ENCODE assay signal across 14 cellular contexts in the genomic region with DNA sequence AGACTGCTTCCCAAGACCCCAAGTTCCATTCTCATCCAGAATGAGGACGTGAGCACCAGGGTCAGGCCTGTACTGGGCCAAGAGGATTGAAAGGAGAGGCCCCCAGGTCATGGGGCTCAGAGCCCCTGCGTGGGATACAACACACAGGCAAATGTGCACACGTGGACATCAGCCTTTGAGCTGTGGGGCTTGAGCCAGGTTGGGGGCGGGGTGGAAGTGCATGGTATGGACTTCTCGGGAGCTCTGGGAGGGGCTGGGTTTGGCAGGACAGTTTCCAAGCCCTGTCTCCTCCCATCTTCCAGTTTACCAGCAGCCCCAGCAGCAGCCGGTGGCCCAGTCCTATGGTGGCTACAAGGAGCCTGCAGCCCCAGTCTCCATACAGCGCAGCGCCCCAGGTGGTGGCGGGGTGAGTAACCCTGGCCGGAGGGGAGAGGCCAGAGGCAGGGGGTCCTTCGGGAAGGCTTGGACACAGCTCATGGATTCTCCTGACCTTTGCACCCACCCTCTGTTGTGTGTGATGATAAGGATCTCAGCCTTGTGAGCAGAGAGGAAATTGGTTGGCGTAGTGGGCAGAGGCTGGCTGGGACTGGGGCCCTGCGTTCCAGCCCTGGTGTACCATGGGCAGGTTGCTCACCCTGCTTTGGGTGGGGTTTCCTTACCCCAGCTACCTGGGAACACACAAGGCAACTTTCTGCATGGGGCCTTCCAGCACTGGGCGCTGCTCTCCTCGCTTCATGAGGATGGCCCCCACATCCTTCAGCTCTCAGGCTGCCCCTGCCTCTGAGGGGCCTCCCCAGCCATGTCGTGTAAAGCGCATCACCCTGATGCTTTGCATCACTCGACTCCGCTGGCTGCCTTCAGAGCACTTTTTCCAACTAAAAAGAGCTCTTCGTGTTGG. TPM values are rescaled to one million over a fixed set of nuclear protein-coding genes. Genes with fewer than 3 reads are reported as not detected.
DNase-seq lines count a peak whose midpoint lies in the region; ATAC-seq and TF ChIP-seq lines count a peak whose summit lies in the region.
"Had no signal": no experiment of that assay in that cellular context is flagged by ENCODE, and none has a peak within 500 bp of the region (broad histone marks: within the 10 kb centered on the region; RNA-seq: fewer than 3 reads in every experiment).

No MANE protein-coding gene starts in this region.

- TF ChIP-seq CTCF in WTC11 (IDR thresholded peaks at IDR 0.05), result no peak
- TF ChIP-seq CTCF in spleen (IDR thresholded peaks at IDR 0.05 in 8 of 11, conservative IDR thresholded peaks at IDR 0.05 in 3 of 11), result no peak
- TF ChIP-seq CTCF in endothelial cell (IDR thresholded peaks at IDR 0.05; ENCODE audit: unreplicated experiment), result no peak

- H3K4me3 ChIP-seq in spleen, result no peak overlapping the region
- H3K4me3 ChIP-seq: breast epithelium had no signal

- H3K36me3 Mint-ChIP-seq in activated CD4-positive, alpha-beta T cell treated with anti-CD3 and anti-CD28 coated beads, Interleukin-2, amount 10 ng/mL, durations not matched to agents 24 days and 14 days (ENCODE audit: low read depth), result peaks cover 40% of the 10 kb centered on the region
- peaks cover 25% of the 10 kb centered on the region for H3K36me3 Mint-ChIP-seq in WTC11
- peaks cover 12 to 32% (median 14%) of the 10 kb centered on the region in 3 donors for H3K36me3 Mint-ChIP-seq in immature natural killer cell
- peaks cover 39% of the 10 kb centered on the region for H3K36me3 Mint-ChIP-seq in endothelial cell (ENCODE audit: low read depth, unreplicated experiment)

- no peaks in the 10 kb centered on the region for H3K9me3 ChIP-seq in spleen
- H3K9me3 ChIP-seq: breast epithelium had no signal

- no peak for TF ChIP-seq POLR2A in spleen (IDR thresholded peaks at IDR 0.05)

- WGBS in spleen, 5 donors, result 88 to 94% (median 89%) methylated on average over 14 to 20 of the region's 20 CpGs

- H3K9me3 Mint-ChIP-seq in activated CD4-positive, alpha-beta T cell treated with anti-CD3 and anti-CD28 coated beads, Interleukin-2, amount 10 ng/mL, durations not matched to agents 24 days and 14 days, result no peaks in the 10 kb centered on the region
- H3K9me3 Mint-ChIP-seq in WTC11 (no peaks in the 10 kb centered on the region), immature natural killer cell (no peaks in the 10 kb centered on the region), endothelial cell (ENCODE audit: unreplicated experiment) (no peaks in the 10 kb centered on the region)
- H3K9me3 Mint-ChIP-seq: neural crest cell had no signal

- peaks cover 8% of the 10 kb centered on the region for H3K4me1 Mint-ChIP-seq in activated CD4-positive, alpha-beta T cell treated with anti-CD3 and anti-CD28 coated beads, Interleukin-2, amount 10 ng/mL, durations not matched to agents 24 days and 14 days
- H3K4me1 Mint-ChIP-seq in WTC11 (0 out of 2 replicates have a peak, but pooled peaks cover 3% of the 10 kb centered on the region), immature natural killer cell (peaks cover 65 to 69% of the 10 kb centered on the region in 2 donors), endothelial cell (ENCODE audit: unreplicated experiment) (peaks cover 9% of the 10 kb centered on the region)

- peak; percentile 73 for ATAC-seq in WTC11
- ATAC-seq in HG02588 (IDR thresholded peaks at IDR 0.05; ENCODE audit: unreplicated experiment), result no peak
- no peak for ATAC-seq in GM18517 (IDR thresholded peaks at IDR 0.05; ENCODE audit: unreplicated experiment)

- CTCF ChIA-PET in WTC11 (lab: Charles Lee), result interaction anchor here (0.6 to 2.0 kb wide), 9 partner anchors 9 to 321 kb away, joined by 3 to 6 read pairs (median 3); a partner anchor contains a TSS

- no peaks in the 10 kb centered on the region for H3K27me3 Mint-ChIP-seq in activated CD4-positive, alpha-beta T cell treated with anti-CD3 and anti-CD28 coated beads, Interleukin-2, amount 10 ng/mL, durations not matched to agents 24 days and 14 days
- H3K27me3 Mint-ChIP-seq in WTC11 (ENCODE audit: low read depth) (no peaks in the 10 kb centered on the region), immature natural killer cell (ENCODE audit: low read depth in 3 of 3) (peaks cover 10 to 15% (median 11%) of the 10 kb centered on the region in 3 donors), endothelial cell (ENCODE audit: unreplicated experiment) (peaks cover 16% of the 10 kb centered on the region)

- H3K36me3 ChIP-seq in spleen, result peaks cover 2 to 99% (median 81%) of the 10 kb centered on the region in 6 donors

- DNase-seq in activated CD4-positive, alpha-beta T cell treated with anti-CD3 and anti-CD28 coated beads, Interleukin-2, amount 10 ng/mL, durations not matched to agents 24 days and 14 days, result no peak
- no peak for DNase-seq in activated CD4-positive, alpha-beta T cell treated with anti-CD3 and anti-CD28 coated beads, Interleukin-2, amount 50 U/mL, for 1 hour
- peak; percentile 62 for DNase-seq in WTC11 (ENCODE audit: low spot score)
- no peak for DNase-seq in immature natural killer cell
- DNase-seq in spleen, result peak; percentile 58
- DNase-seq in endothelial cell (ENCODE audit: low spot score), result no peak
- DNase-seq: DMS53; NCI-H1417 treated with DMSO at 0.1 percent for 48 hours; stimulated activated naive CD4-positive, alpha-beta T cell had no signal

- H3K27ac Mint-ChIP-seq in activated CD4-positive, alpha-beta T cell treated with anti-CD3 and anti-CD28 coated beads, Interleukin-2, amount 10 ng/mL, durations not matched to agents 24 days and 14 days, result peak overlapping the region; percentile 34
- H3K27ac Mint-ChIP-seq in WTC11 (no peak overlapping the region), immature natural killer cell (peak overlapping the region; percentile 85 to 93 (median 88)), endothelial cell (ENCODE audit: unreplicated experiment) (no peak overlapping the region)

- POLR2A ChIA-PET in WTC11 (lab: Charles Lee), result interaction anchor here (0.6 kb wide), 1 partner anchor 13 kb away, joined by 3 read pairs; no protein-coding TSS in a partner anchor

- intact Hi-C loops in activated CD4-positive, alpha-beta T cell treated with anti-CD3 and anti-CD28 coated beads, Interleukin-2, amount 10 ng/mL, durations not matched to agents 24 days and 14 days (cut with micrococcal nuclease), result no loop called here
- intact Hi-C loops in spleen (cut with DNase I; ENCODE audit: low total_unique reads), result no loop called here

- H3K27me3 ChIP-seq in spleen (replicated peaks in 1 of 7), result no peaks in the 10 kb centered on the region
- H3K27me3 ChIP-seq: breast epithelium had no signal

- peak overlapping the region in 3 of 8 donors; percentile 12 to 26 (median 24) for H3K27ac ChIP-seq in spleen

- no peak overlapping the region for H3K4me3 Mint-ChIP-seq in activated CD4-positive, alpha-beta T cell treated with anti-CD3 and anti-CD28 coated beads, Interleukin-2, amount 10 ng/mL, durations not matched to agents 24 days and 14 days
- H3K4me3 Mint-ChIP-seq in WTC11 (no peak overlapping the region), immature natural killer cell (peak overlapping the region in 4 of 5 donors; percentile 6 to 41 (median 29)), endothelial cell (ENCODE audit: unreplicated experiment) (no peak overlapping the region)
- H3K4me3 Mint-ChIP-seq: neural crest cell had no signal

- H3K4me1 ChIP-seq in spleen, result peaks cover 0 to 83% (median 31%) of the 10 kb centered on the region in 6 donors
- H3K4me1 ChIP-seq: breast epithelium had no signal

TF ChIP-seq in WTC11, 78 proteins besides CTCF, POLR2A, EP300 and RAD21:
- TF ChIP-seq JAZF1 (CRISPR knock-in tag; IDR thresholded peaks at IDR 0.05) (no peak), ATF1 (CRISPR knock-in tag; IDR thresholded peaks at IDR 0.05) (no peak), GABPB1 (CRISPR knock-in tag; IDR thresholded peaks at IDR 0.05) (peak; percentile 28; the same call in 1 of the 2 replicates)

RNA-seq across cellular contexts. Expression of a gene that starts 45.1 kb away (rescaled TPM):
- total RNA-seq in activated CD4-positive, alpha-beta T cell treated with anti-CD3 and anti-CD28 coated beads, Interleukin-2, amount 10 ng/mL, durations not matched to agents 24 days and 14 days, result 130 and 131 TPM in 2 replicates
- total RNA-seq in WTC11 (2021) (126 to 139 TPM (median 128 TPM) in 3 replicates), spleen (100 to 1,000 TPM; 117 to 196 (median 154) TPM), endothelial cell (ENCODE audit: unreplicated experiment) (146 TPM)
- polyA plus RNA-seq in immature natural killer cell (100 to 1,000 TPM in 1 of 3 donors, 10 to 100 TPM in 2; 94.3 to 171 (median 96.5) TPM), spleen (10 to 100 TPM; 38.8 to 84.3 (median 45.6) TPM)

RNA-seq across cellular contexts. Expression of a gene that starts 52.2 kb away (rescaled TPM):
- 0.09 TPM in 1 of 2 replicates, not detected in the other for total RNA-seq in activated CD4-positive, alpha-beta T cell treated with anti-CD3 and anti-CD28 coated beads, Interleukin-2, amount 10 ng/mL, durations not matched to agents 24 days and 14 days
- total RNA-seq in WTC11 (2021), result not detected in 3 replicates
- polyA plus RNA-seq in immature natural killer cell, result not detected
- total RNA-seq in spleen, result not detected
- under 1 TPM in 1 of 3 donors, not detected in 2; 0.06 TPM for polyA plus RNA-seq in spleen
- total RNA-seq in endothelial cell (ENCODE audit: unreplicated experiment), result not detected
- total RNA-seq: breast epithelium, HT1080, neural crest cell had no signal

Comparison
In these comparisons a context has a peak if more than half of its experiments do, and no peak if none do; other contexts are left out.
1. DNase-seq: peak in WTC11 (single experiment) and spleen (single experiment); none in activated CD4-positive, alpha-beta T cell treated with anti-CD3 and anti-CD28 coated beads, Interleukin-2, amount 10 ng/mL, durations not matched to agents 24 days and 14 days (single experiment), activated CD4-positive, alpha-beta T cell treated with anti-CD3 and anti-CD28 coated beads, Interleukin-2, amount 50 U/mL, for 1 hour (single experiment), immature natural killer cell (0 of 3) and endothelial cell (single experiment).
2. H3K27ac Mint-ChIP-seq: peak in activated CD4-positive, alpha-beta T cell treated with anti-CD3 and anti-CD28 coated beads, Interleukin-2, amount 10 ng/mL, durations not matched to agents 24 days and 14 days (single experiment) and immature natural killer cell (6 of 6); none in WTC11 (single experiment) and endothelial cell (single experiment).
3. H3K4me3 Mint-ChIP-seq: peak in immature natural killer cell (4 of 5); none in activated CD4-positive, alpha-beta T cell treated with anti-CD3 and anti-CD28 coated beads, Interleukin-2, amount 10 ng/mL, durations not matched to agents 24 days and 14 days (single experiment), WTC11 (single experiment) and endothelial cell (single experiment).